In the genomic region with DNA sequence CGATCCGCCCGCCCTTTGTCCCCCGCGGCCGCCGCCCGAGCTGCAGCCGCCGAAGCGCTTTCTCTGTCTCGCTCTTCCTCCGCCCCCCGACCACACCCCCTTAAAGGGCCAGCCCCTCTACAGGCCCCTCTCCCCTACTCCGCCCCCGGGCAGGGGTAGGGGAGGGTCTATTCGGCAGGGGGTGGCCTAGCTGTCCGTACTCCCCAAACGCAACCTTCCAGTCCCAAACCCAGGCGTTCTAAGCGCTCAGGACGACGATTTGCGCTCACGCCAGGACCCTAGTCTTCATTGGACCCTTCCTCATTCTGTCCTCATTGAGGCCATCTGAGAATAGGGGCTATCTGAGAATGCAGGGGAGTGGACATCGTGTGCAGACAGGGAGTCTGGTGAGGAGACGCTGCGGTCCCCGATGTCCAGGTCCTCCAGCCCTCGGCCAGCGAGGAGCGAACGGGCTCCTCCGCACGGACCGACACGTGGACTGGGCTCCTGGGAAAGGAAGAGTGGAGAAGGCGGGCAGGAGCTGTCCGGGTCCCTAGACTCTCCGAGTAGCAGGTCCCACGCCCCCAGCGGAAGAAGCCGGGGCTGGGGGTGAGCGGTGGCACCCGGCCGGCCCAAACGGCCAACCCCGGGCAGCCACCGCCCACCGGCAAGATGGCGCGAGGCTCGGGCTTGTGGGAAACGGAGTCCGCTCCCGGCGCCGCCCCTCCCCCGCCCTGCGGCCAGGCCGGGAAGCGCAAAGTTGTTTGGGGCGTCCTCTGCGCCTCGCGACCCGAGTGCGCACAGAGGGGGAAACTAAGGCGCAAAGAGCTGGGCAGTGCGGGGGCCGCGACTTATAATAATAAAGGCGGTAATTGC, we compare ENCODE assay signal across 8 cellular contexts. TPM values are rescaled to one million over a fixed set of nuclear protein-coding genes. Genes with fewer than 3 reads are reported as not detected.
DNase-seq lines count a peak whose midpoint lies in the region; ATAC-seq and TF ChIP-seq lines count a peak whose summit lies in the region.

A gene with protein sequence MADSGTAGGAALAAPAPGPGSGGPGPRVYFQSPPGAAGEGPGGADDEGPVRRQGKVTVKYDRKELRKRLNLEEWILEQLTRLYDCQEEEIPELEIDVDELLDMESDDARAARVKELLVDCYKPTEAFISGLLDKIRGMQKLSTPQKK (minus strand): TSS at position 70 of the 855 bp plus-strand sequence. CDS start 270 bp downstream, outside the sequence.

- TF ChIP-seq CTCF in GM06990 (IDR thresholded peaks at IDR 0.05; ENCODE audit: insufficient read depth, low read length, poor library complexity, severe bottlenecking): no peak

- H3K9me3 Mint-ChIP-seq in activated CD4-positive, alpha-beta T cell treated with anti-CD3 and anti-CD28 coated beads, Interleukin-2, amount 10 ng/mL, durations not matched to agents 7 days and 5 days: no peaks in the 10 kb centered on the region
- no peaks in the 10 kb centered on the region for H3K9me3 Mint-ChIP-seq in dendritic cell treated with granulocyte-macrophage colony-stimulating factor and Interleukin-4, amounts not matched to agents 40 ng/mL and 50 ng/mL, for 4 days

- peak; percentile 39 for ATAC-seq in HG03280 (IDR thresholded peaks at IDR 0.05; ENCODE audit: unreplicated experiment)
- ATAC-seq in HG03565 (IDR thresholded peaks at IDR 0.05; ENCODE audit: unreplicated experiment): no peak

- peak; percentile 83 for DNase-seq in GM06990 (ENCODE audit: extremely low read depth, insufficient read length)
- peak; percentile 91 for DNase-seq in NCI-H748 (lab: John Stamatoyannopoulos, UW; ENCODE audit: unreplicated experiment)
- peak; percentile 82 for DNase-seq in activated CD4-positive, alpha-beta T cell treated with anti-CD3 and anti-CD28 coated beads, Interleukin-2, amount 10 ng/mL, durations not matched to agents 7 days and 5 days
- peak; percentile 95 for DNase-seq in left kidney (ENCODE audit: low read depth, low spot score)
- DNase-seq in stimulated activated CD4-positive, alpha-beta T cell treated with anti-CD3 and anti-CD28 coated beads, Interleukin-1b, Interleukin-23, amount 100 ng/mL, for 4 hours (ENCODE audit: low read depth in 2 of 2): peak; percentile 72 to 85

- no peaks in the 10 kb centered on the region for H3K27me3 ChIP-seq in GM06990 (replicated peaks; ENCODE audit: control insufficient read depth, insufficient read depth, low read length)

- H3K4me1 Mint-ChIP-seq in activated CD4-positive, alpha-beta T cell treated with anti-CD3 and anti-CD28 coated beads, Interleukin-2, amount 10 ng/mL, durations not matched to agents 7 days and 5 days: peaks cover 48% of the 10 kb centered on the region
- H3K4me1 Mint-ChIP-seq in dendritic cell treated with granulocyte-macrophage colony-stimulating factor and Interleukin-4, amounts not matched to agents 40 ng/mL and 50 ng/mL, for 4 days (ENCODE audit: low read depth): peaks cover 77% of the 10 kb centered on the region

- CTCF ChIA-PET in activated CD4-positive, alpha-beta T cell treated with anti-CD3 and anti-CD28 coated beads, Interleukin-2, amount 10 ng/mL, durations not matched to agents 7 days and 5 days (lab: Charles Lee): interaction anchor here (0.6 to 11.3 kb wide), 7 partner anchors 9 to 1453 kb away, joined by 3 to 162 read pairs (median 4); a partner anchor contains a TSS

- H3K4me3 Mint-ChIP-seq in activated CD4-positive, alpha-beta T cell treated with anti-CD3 and anti-CD28 coated beads, Interleukin-2, amount 10 ng/mL, durations not matched to agents 7 days and 5 days: peak within 1 kb of the TSS; percentile 81
- peak within 1 kb of the TSS; percentile 89 for H3K4me3 Mint-ChIP-seq in dendritic cell treated with granulocyte-macrophage colony-stimulating factor and Interleukin-4, amounts not matched to agents 40 ng/mL and 50 ng/mL, for 4 days

- POLR2A ChIA-PET in activated CD4-positive, alpha-beta T cell treated with anti-CD3 and anti-CD28 coated beads, Interleukin-2, amount 10 ng/mL, durations not matched to agents 7 days and 5 days (lab: Charles Lee): no interaction called here

- no peaks in the 10 kb centered on the region for H3K27me3 Mint-ChIP-seq in activated CD4-positive, alpha-beta T cell treated with anti-CD3 and anti-CD28 coated beads, Interleukin-2, amount 10 ng/mL, durations not matched to agents 7 days and 5 days
- H3K27me3 Mint-ChIP-seq in dendritic cell treated with granulocyte-macrophage colony-stimulating factor and Interleukin-4, amounts not matched to agents 40 ng/mL and 50 ng/mL, for 4 days: peaks cover 9% of the 10 kb centered on the region

- peak within 1 kb of the TSS; percentile 87 for H3K27ac Mint-ChIP-seq in activated CD4-positive, alpha-beta T cell treated with anti-CD3 and anti-CD28 coated beads, Interleukin-2, amount 10 ng/mL, durations not matched to agents 7 days and 5 days
- H3K27ac Mint-ChIP-seq in dendritic cell treated with granulocyte-macrophage colony-stimulating factor and Interleukin-4, amounts not matched to agents 40 ng/mL and 50 ng/mL, for 4 days: peak within 1 kb of the TSS; percentile 92

- peaks cover 9% of the 10 kb centered on the region for H3K36me3 Mint-ChIP-seq in activated CD4-positive, alpha-beta T cell treated with anti-CD3 and anti-CD28 coated beads, Interleukin-2, amount 10 ng/mL, durations not matched to agents 7 days and 5 days (ENCODE audit: low read depth)
- peaks cover 51% of the 10 kb centered on the region for H3K36me3 Mint-ChIP-seq in dendritic cell treated with granulocyte-macrophage colony-stimulating factor and Interleukin-4, amounts not matched to agents 40 ng/mL and 50 ng/mL, for 4 days (ENCODE audit: low read depth)

- peaks cover 13% of the 10 kb centered on the region for H3K36me3 ChIP-seq in GM06990 (ENCODE audit: control insufficient read depth, insufficient read depth, low read length)

- peak within 1 kb of the TSS; percentile 93 for H3K4me3 ChIP-seq in GM06990 (replicated peaks; ENCODE audit: low read depth, low read length)

- intact Hi-C loops in dendritic cell treated with granulocyte-macrophage colony-stimulating factor and Interleukin-4, amounts not matched to agents 40 ng/mL and 50 ng/mL, for 4 days (cut with micrococcal nuclease): loop anchor here (2.0 kb wide), 1 partner anchor 16 kb away; a partner anchor contains a TSS

RNA-seq across cellular contexts. Expression of the gene that starts here (rescaled TPM):
- total RNA-seq in activated CD4-positive, alpha-beta T cell treated with anti-CD3 and anti-CD28 coated beads, Interleukin-2, amount 10 ng/mL, durations not matched to agents 7 days and 5 days: 10 to 100 TPM; 81.1 to 86.0 TPM
